ENCODE assay signal across 8 cellular contexts in the genomic region with DNA sequence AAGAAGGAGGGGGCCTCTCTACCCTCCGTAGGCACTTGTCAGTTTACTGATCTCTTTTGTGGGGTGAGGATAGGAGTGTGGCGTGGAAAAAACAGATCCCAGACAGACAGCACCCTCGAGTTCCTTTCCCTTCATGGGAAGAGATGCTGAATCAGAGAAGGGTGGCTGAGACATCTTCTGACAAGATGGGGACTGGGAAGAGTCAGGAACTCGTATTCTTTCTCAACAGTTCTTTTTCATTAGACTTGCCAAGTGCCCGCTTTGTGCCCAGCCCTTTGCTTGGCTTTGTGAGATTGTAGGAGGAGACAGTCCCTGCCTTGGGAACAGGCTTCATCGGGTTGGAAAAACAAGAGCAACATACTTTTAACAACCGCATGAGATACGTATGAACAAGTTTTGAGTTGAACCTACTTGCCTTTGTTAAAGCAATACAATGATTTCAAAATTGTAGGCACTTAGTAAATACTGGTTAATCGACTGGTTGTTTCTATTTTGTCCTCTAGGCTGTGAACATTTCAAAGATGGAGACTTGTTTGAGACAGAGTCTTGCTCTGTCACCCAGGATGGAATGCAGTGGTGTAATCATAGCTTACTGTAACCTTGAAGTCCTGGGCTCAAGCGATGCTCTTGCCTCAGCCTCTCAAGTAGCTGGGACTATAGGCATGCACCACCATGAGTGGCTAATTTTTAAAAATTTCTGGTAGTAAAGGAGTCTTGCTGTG. TPM values are rescaled to one million over a fixed set of nuclear protein-coding genes. Genes with fewer than 3 reads are reported as not detected.
A peak's percentile ranks its signal among the peaks of the same experiment; 100 is the strongest.
DNase-seq lines count a peak whose midpoint lies in the region; ATAC-seq and TF ChIP-seq lines count a peak whose summit lies in the region.

No MANE protein-coding gene starts in this region.

- H3K9me3 ChIP-seq in heart right ventricle, result no peaks in the 10 kb centered on the region
- H3K9me3 ChIP-seq in endodermal cell (ENCODE audit: control insufficient read depth, low read length), result no peaks in the 10 kb centered on the region
- H3K9me3 ChIP-seq in neural cell (ENCODE audit: low read length), result no peaks in the 10 kb centered on the region

- H3K4me1 ChIP-seq in heart right ventricle (peaks cover 0 to 59% (median 15%) of the 10 kb centered on the region in 9 donors), endodermal cell (ENCODE audit: control insufficient read depth, insufficient read depth, low read length) (peaks cover 9% of the 10 kb centered on the region)

- no peaks in the 10 kb centered on the region for H3K27me3 ChIP-seq in heart right ventricle
- no peaks in the 10 kb centered on the region for H3K27me3 ChIP-seq in endodermal cell (ENCODE audit: control insufficient read depth, insufficient read depth, low read length, poor library complexity, severe bottlenecking)
- H3K27me3 ChIP-seq in neural cell (ENCODE audit: insufficient read depth, low read depth, low read length), result no peaks in the 10 kb centered on the region

- WGBS in heart right ventricle, 2 donors, result 25 to 26% methylated on average over 10 of the region's 10 CpGs
- 32 to 34% methylated on average over 6 to 10 of the region's 10 CpGs for WGBS in endodermal cell (ENCODE audit: insufficient coverage in 1 of 2, insufficient read length in 1 of 2), 2 experiments

- H3K36me3 ChIP-seq in heart right ventricle (peaks cover 0 to 16% (median 0%) of the 10 kb centered on the region in 9 donors), endodermal cell (ENCODE audit: control insufficient read depth, insufficient read depth, low read length) (no peaks in the 10 kb centered on the region), neural cell (ENCODE audit: insufficient read depth, low read length) (no peaks in the 10 kb centered on the region)

- H3K4me1 Mint-ChIP-seq in endodermal cell, result peaks cover 29% of the 10 kb centered on the region

- H3K4me3 ChIP-seq in heart right ventricle (peak overlapping the region in 9 of 10 donors; percentile 77 to 93 (median 85)), endodermal cell (ENCODE audit: low read length) (peak overlapping the region; percentile 93), neural cell (ENCODE audit: low read length) (peak overlapping the region; percentile 93)

- H3K4me3 Mint-ChIP-seq in endodermal cell, result peak overlapping the region; percentile 85

- no peaks in the 10 kb centered on the region for H4K20me1 ChIP-seq in neural cell (ENCODE audit: insufficient read depth)

- no peak for DNase-seq in heart right ventricle
- DNase-seq in cardiac septum (ENCODE audit: low spot score), result no peak
- peak; percentile 45 for DNase-seq in RPMI7951 (ENCODE audit: low read depth)
- DNase-seq in endodermal cell, result no peak
- no peak for DNase-seq in amniotic stem cell (lab: John Stamatoyannopoulos, UW)

- H3K27ac ChIP-seq in heart right ventricle (peak overlapping the region in 9 of 10 donors; percentile 85 to 97 (median 95)), endodermal cell (ENCODE audit: low read depth, low read length) (peak overlapping the region; percentile 47), neural cell (ENCODE audit: low read length) (peak overlapping the region; percentile 92)

- H3K27me3 Mint-ChIP-seq in endodermal cell (ENCODE audit: insufficient read depth), result no peaks in the 10 kb centered on the region

- peaks cover 38% of the 10 kb centered on the region for H3K79me2 ChIP-seq in neural cell (replicated peaks; ENCODE audit: insufficient read depth, low read length)

- no peaks in the 10 kb centered on the region for H3F3A ChIP-seq in neural cell (ENCODE audit: insufficient read depth, low read length, poor library complexity, severe bottlenecking)

- H3K9me3 Mint-ChIP-seq in endodermal cell, result no peaks in the 10 kb centered on the region

- TF ChIP-seq EP300 in neural cell (conservative IDR thresholded peaks at IDR 0.05; ENCODE audit: poor library complexity, severe bottlenecking), result no peak

- TF ChIP-seq RAD21 in neural cell (conservative IDR thresholded peaks at IDR 0.05), result no peak

- no peaks in the 10 kb centered on the region for H3K9me2 ChIP-seq in neural cell (ENCODE audit: insufficient read depth, low read length)

- peaks cover 2% of the 10 kb centered on the region for H3K36me3 Mint-ChIP-seq in endodermal cell (ENCODE audit: low read depth)

- ATAC-seq in heart right ventricle (no peak), GM18520 (IDR thresholded peaks at IDR 0.05; ENCODE audit: unreplicated experiment) (no peak), HG03097 (IDR thresholded peaks at IDR 0.05; ENCODE audit: low FRiP score, unreplicated experiment) (no peak)

- H3K27ac Mint-ChIP-seq in endodermal cell, result peak overlapping the region; percentile 98

- no peak for TF ChIP-seq CTCF in heart right ventricle (IDR thresholded peaks at IDR 0.05)
- peak; percentile 31 for TF ChIP-seq CTCF in endodermal cell (conservative IDR thresholded peaks at IDR 0.05)
- no peak for TF ChIP-seq CTCF in neural cell (IDR thresholded peaks at IDR 0.05; ENCODE audit: poor library complexity, severe bottlenecking)

- peak overlapping the region; percentile 99 for H3K4me2 ChIP-seq in neural cell (ENCODE audit: low read length)

- H3K9ac ChIP-seq in endodermal cell (ENCODE audit: extremely low read depth, low read length, poor library complexity, severe bottlenecking) (peak overlapping the region; percentile 85), neural cell (ENCODE audit: low read length) (peak overlapping the region; percentile 88)

- H2AFZ ChIP-seq in neural cell (ENCODE audit: low read depth, low read length), result peak overlapping the region; percentile 97

- intact Hi-C loops in heart right ventricle (cut with DNase I) (no loop called here), cardiac septum (cut with DNase I) (no loop called here)

TF ChIP-seq in neural cell, 6 proteins besides CTCF, POLR2A, EP300 and RAD21:
- TF ChIP-seq REST (IDR thresholded peaks at IDR 0.05; ENCODE audit: borderline replicate concordance) (no peak), SMC3 (conservative IDR thresholded peaks at IDR 0.05; ENCODE audit: poor library complexity) (no peak)

RNA-seq across cellular contexts. Expression of gene RRM1, which starts 1.1 kb away (rescaled TPM):
- total RNA-seq in heart right ventricle (10 to 100 TPM; 22.9 to 36.6 (median 29.0) TPM), cardiac septum (33.9 TPM), endodermal cell (100 to 1,000 TPM in 1 of 2 donors, 10 to 100 TPM in 1; 79.2 to 102 TPM)
- polyA plus RNA-seq in heart right ventricle (10 to 100 TPM in 1 of 2 donors, 1 to 10 TPM in 1; 3.7 to 15.0 TPM), neural cell (57.1 and 65.9 TPM in 2 replicates)
- 134 and 138 TPM in 2 replicates for total RNA-seq in RPMI7951 (2014; rRNA removed; shearing (Covaris generic))
- polyA plus RNA-seq in endodermal cell (2013, experiment 1 of 2), result 128 TPM
- polyA plus RNA-seq in endodermal cell (2013, experiment 2 of 2), result 129 TPM
- 86.4 and 87.3 TPM in 2 replicates for polyA minus RNA-seq in neural cell
